Comparison of ENCODE assay signal across 1 cellular context in genomic region chr1:84690397-84691138, GRCh38.
TF ChIP-seq lines count a peak whose summit lies in the region.

TSS of gene SSX2IP (minus strand) at chr1:84690461. CDS start at chr1:84671219, 19,242 bp downstream.

TF ChIP-seq in K562, 482 proteins besides CTCF, POLR2A, EP300 and RAD21 (continued from another document and continues in another):
- no peak for TF ChIP-seq THRB (CRISPR knock-in tag; conservative IDR thresholded peaks at IDR 0.05)
- no peak for TF ChIP-seq SREBF1 (IDR thresholded peaks at IDR 0.05; ENCODE audit: borderline replicate concordance, low read depth, low read length)
- TF ChIP-seq ZMIZ1 (IDR thresholded peaks at IDR 0.05; ENCODE audit: low read depth in 2 of 2, low read length in 2 of 2) = 0 out of 4 replicates have a peak, but pooled peaks of 1 of the 2 experiments have one; percentile 16
- TF ChIP-seq CUX1 (CRISPR knock-in tag; IDR thresholded peaks at IDR 0.05) = no peak
- no peak for TF ChIP-seq BRCA1 (IDR thresholded peaks at IDR 0.05)
- TF ChIP-seq BRCA1 (CRISPR knock-in tag; IDR thresholded peaks at IDR 0.05) = no peak
- TF ChIP-seq TARDBP (IDR thresholded peaks at IDR 0.05) = no peak
- no peak for TF ChIP-seq NCOA4 (IDR thresholded peaks at IDR 0.05; ENCODE audit: partially characterized antibody)
- no peak for TF ChIP-seq NFE2L1 (tag; IDR thresholded peaks at IDR 0.05; ENCODE audit: borderline replicate concordance, low read depth)
- TF ChIP-seq CREB3L1 (IDR thresholded peaks at IDR 0.05; ENCODE audit: borderline replicate concordance, low read depth) = no peak
- no peak; the same call in 1 of the 2 replicates for TF ChIP-seq E2F1 (CRISPR knock-in tag; IDR thresholded peaks at IDR 0.05)
- no peak for TF ChIP-seq ZBTB49 (CRISPR knock-in tag; IDR thresholded peaks at IDR 0.05; ENCODE audit: borderline replicate concordance)
- no peak for TF ChIP-seq ZZZ3 (IDR thresholded peaks at IDR 0.05)
- TF ChIP-seq ZFP1 (CRISPR knock-in tag; IDR thresholded peaks at IDR 0.05) = no peak
- no peak for TF ChIP-seq ZC3H11A (IDR thresholded peaks at IDR 0.05; ENCODE audit: low read depth, low read length)
- no peak for TF ChIP-seq ADNP (tag; IDR thresholded peaks at IDR 0.05)
- TF ChIP-seq HNRNPLL (IDR thresholded peaks at IDR 0.05; ENCODE audit: low read depth, low read length, poor library complexity, severe bottlenecking) = peak; percentile 98
- TF ChIP-seq USF2 (CRISPR knock-in tag; IDR thresholded peaks at IDR 0.05) = no peak
- TF ChIP-seq NCOA1 (IDR thresholded peaks at IDR 0.05; ENCODE audit: low read depth) = peak; percentile 43; the same call in 1 of the 2 replicates
- TF ChIP-seq ATF4 (CRISPR knock-in tag; IDR thresholded peaks at IDR 0.05) = no peak
- no peak for TF ChIP-seq ARNT (IDR thresholded peaks at IDR 0.05)
- TF ChIP-seq CLOCK (CRISPR knock-in tag; IDR thresholded peaks at IDR 0.05; ENCODE audit: borderline replicate concordance) = no peak
- no peak for TF ChIP-seq CHD1 (IDR thresholded peaks at IDR 0.05; ENCODE audit: low read length)
- no peak for TF ChIP-seq XRCC4 (IDR thresholded peaks at IDR 0.05; ENCODE audit: extremely low read depth, insufficient read depth, insufficient read length)
- no peak for TF ChIP-seq MCM2 (IDR thresholded peaks at IDR 0.05; ENCODE audit: low read depth)
- no peak for TF ChIP-seq SLC30A9 (CRISPR knock-in tag; IDR thresholded peaks at IDR 0.05)
- TF ChIP-seq ETS1 (conservative IDR thresholded peaks at IDR 0.05; ENCODE audit: control insufficient read depth, low read depth, low read length) = no peak; the same call in 1 of the 2 replicates
